20 cellular contexts compared by ENCODE assay signal in genomic region chr4:186764457-186764856, GRCh38. TPM values are rescaled to one million over a fixed set of nuclear protein-coding genes. Genes with fewer than 3 reads are reported as not detected.
"Had no signal": no experiment of that assay in that cellular context is flagged by ENCODE, and none has a peak within 500 bp of the region (broad histone marks: within the 10 kb centered on the region; RNA-seq: fewer than 3 reads in every experiment).

No MANE protein-coding gene starts in this region.

- H3K9me3 ChIP-seq: body of pancreas, tibial artery had no signal

- ATAC-seq: body of pancreas had no signal

- H3K27ac ChIP-seq: body of pancreas, tibial artery had no signal

- H3K36me3 ChIP-seq: tibial artery had no signal

- H3K36me3 Mint-ChIP-seq: activated naive CD8-positive, alpha-beta T cell treated with anti-CD3 and anti-CD28 coated beads, Interleukin-2, amount 10 ng/mL, durations not matched to agents 7 days and 5 days had no signal

- H3K4me1 Mint-ChIP-seq: activated CD4-positive, alpha-beta memory T cell treated with anti-CD3 and anti-CD28 coated beads, Interleukin-2, amount 10 ng/mL, durations not matched to agents 7 days and 5 days; activated naive CD8-positive, alpha-beta T cell treated with anti-CD3 and anti-CD28 coated beads, Interleukin-2, amount 10 ng/mL, durations not matched to agents 7 days and 5 days had no signal

- H3K4me1 ChIP-seq: tibial artery had no signal

- H3K27ac Mint-ChIP-seq: activated CD4-positive, alpha-beta memory T cell treated with anti-CD3 and anti-CD28 coated beads, Interleukin-2, amount 10 ng/mL, durations not matched to agents 7 days and 5 days; activated naive CD8-positive, alpha-beta T cell treated with anti-CD3 and anti-CD28 coated beads, Interleukin-2, amount 10 ng/mL, durations not matched to agents 7 days and 5 days; activated T-cell treated with anti-CD3 and anti-CD28 coated beads, Interleukin-2, amount 50 U/mL, for 24 hours; activated T-helper 2 cell treated with anti-CD3 and anti-CD28 coated beads, Interferon-gamma antibody, Interleukin-2, Interleukin-4, amounts not matched to agents 10 μg/mL and 5 μg/mL and 100 μg/mL, durations not matched to agents 14 hours and 24 hours and 36 hours; nephron progenitor cell; T-helper 2 cell treated with Interferon-gamma antibody and Interleukin-4, amounts not matched to agents 5 μg/mL and 100 μg/mL, for 36 hours had no signal

- H3K4me3 Mint-ChIP-seq: activated CD4-positive, alpha-beta memory T cell treated with anti-CD3 and anti-CD28 coated beads, Interleukin-2, amount 10 ng/mL, durations not matched to agents 7 days and 5 days; activated naive CD8-positive, alpha-beta T cell treated with anti-CD3 and anti-CD28 coated beads, Interleukin-2, amount 10 ng/mL, durations not matched to agents 7 days and 5 days; activated T-cell treated with anti-CD3 and anti-CD28 coated beads, Interleukin-2, amount 50 U/mL, for 24 hours; nephron progenitor cell; T-helper 2 cell treated with Interferon-gamma antibody and Interleukin-4, amounts not matched to agents 5 μg/mL and 100 μg/mL, for 36 hours had no signal

- DNase-seq: activated CD4-positive, alpha-beta memory T cell treated with anti-CD3 and anti-CD28 coated beads, Interleukin-2, amount 10 ng/mL, durations not matched to agents 7 days and 5 days; activated CD4-positive, alpha-beta T cell treated with anti-CD3 and anti-CD28 coated beads for 4 hours; activated naive CD4-positive, alpha-beta T cell treated with Interleukin-2 at 50 U/mL for 16 hours; activated naive CD8-positive, alpha-beta T cell treated with anti-CD3 and anti-CD28 coated beads, Interleukin-2, amount 10 ng/mL, durations not matched to agents 7 days and 5 days; activated T-cell treated with anti-CD3 and anti-CD28 coated beads, Interleukin-2, amount 50 U/mL, for 24 hours; body of pancreas; caudate nucleus; kidney; midbrain; nephron progenitor cell; nucleus accumbens; posterior cingulate gyrus; retina; stimulated activated CD4-positive, alpha-beta T cell treated with anti-CD3 and anti-CD28 coated beads, Interleukin-2, amount 100 ng/mL, for 24 hours; stimulated activated naive CD4-positive, alpha-beta T cell treated with Interleukin-2 at 50 U/mL for 16 hours; substantia nigra had no signal

- H3K4me3 ChIP-seq: body of pancreas, lung, tibial artery had no signal

- H3K27me3 ChIP-seq: body of pancreas, tibial artery had no signal

- H3K27me3 Mint-ChIP-seq: activated CD4-positive, alpha-beta memory T cell treated with anti-CD3 and anti-CD28 coated beads, Interleukin-2, amount 10 ng/mL, durations not matched to agents 7 days and 5 days; activated naive CD8-positive, alpha-beta T cell treated with anti-CD3 and anti-CD28 coated beads, Interleukin-2, amount 10 ng/mL, durations not matched to agents 7 days and 5 days; activated T-cell treated with anti-CD3 and anti-CD28 coated beads, Interleukin-2, amount 50 U/mL, for 24 hours had no signal

RNA-seq across cellular contexts. Expression of gene FAT1, which starts 40.8 kb away (rescaled TPM):
- total RNA-seq: activated naive CD8-positive, alpha-beta T cell treated with anti-CD3 and anti-CD28 coated beads, Interleukin-2, amount 10 ng/mL, durations not matched to agents 7 days and 5 days had no signal
